Comparison of ENCODE assay signal across 8 cellular contexts in the genomic region with DNA sequence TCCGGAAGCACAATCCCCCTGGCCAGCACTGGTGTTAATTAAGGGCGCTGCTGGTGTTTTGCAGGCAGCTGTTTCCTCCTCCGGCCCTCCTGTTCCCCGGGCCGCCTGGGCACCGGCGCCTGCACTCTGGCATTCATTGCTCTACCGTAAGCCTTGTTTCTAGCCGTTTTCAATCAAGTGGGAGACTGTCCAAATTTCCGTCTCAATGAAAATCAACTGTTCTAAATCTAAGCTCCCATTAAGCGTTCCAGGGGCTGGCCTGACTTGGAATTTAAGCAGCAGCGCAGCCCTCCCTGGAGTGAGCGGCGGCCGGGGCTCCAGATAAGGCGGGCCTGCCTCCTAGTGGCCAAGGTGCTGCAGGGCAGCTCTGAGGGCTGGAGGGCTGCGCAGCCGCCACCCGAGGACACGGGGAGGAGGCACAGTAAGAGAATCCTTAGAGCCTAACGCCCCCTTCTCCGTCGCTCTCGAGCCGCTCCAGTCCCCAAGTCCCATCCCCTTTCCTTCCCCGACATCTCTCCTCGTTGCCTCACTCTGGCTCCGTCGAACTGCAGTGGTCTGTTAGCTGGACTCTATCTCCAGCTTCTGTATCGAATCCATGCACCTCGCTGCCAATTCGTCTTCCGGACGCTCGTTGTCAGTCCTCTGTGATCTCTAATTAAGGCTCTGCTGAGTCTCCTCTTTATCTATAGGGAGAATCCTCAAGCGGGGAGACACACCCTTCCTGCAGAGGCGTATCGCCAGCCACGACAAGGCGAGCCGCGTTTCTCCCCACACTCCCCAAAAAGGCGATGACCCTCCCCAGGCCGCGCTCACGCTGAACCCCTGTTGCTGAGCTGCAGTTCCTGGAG. TPM values are rescaled to one million over a fixed set of nuclear protein-coding genes. Genes with fewer than 3 reads are reported as not detected.
DNase-seq lines count a peak whose midpoint lies in the region; ATAC-seq and TF ChIP-seq lines count a peak whose summit lies in the region.

No MANE protein-coding gene starts in this region.

- peaks cover 34 to 57% (median 55%) of the 10 kb centered on the region in 7 donors for H3K4me1 Mint-ChIP-seq in naive thymus-derived CD4-positive, alpha-beta T cell
- H3K4me1 Mint-ChIP-seq in stimulated activated effector memory CD8-positive, alpha-beta T cell treated with anti-CD3 and anti-CD28 coated beads, Interleukin-12 subunit alpha, Interleukin-12 subunit beta, amount 100 ng/mL, for 72 hours: peaks cover 50% of the 10 kb centered on the region

- peaks cover 0 to 4% (median 0%) of the 10 kb centered on the region in 5 donors for H3K27me3 Mint-ChIP-seq in naive thymus-derived CD4-positive, alpha-beta T cell

- no peaks in the 10 kb centered on the region for H3K27me3 ChIP-seq in fibroblast of lung (ENCODE audit: control insufficient read depth, insufficient read depth, low read length)
- H3K27me3 ChIP-seq in naive thymus-derived CD4-positive, alpha-beta T cell (ENCODE audit: control insufficient read depth in 2 of 2, insufficient read depth in 2 of 2, low read length in 2 of 2): no peaks in the 10 kb centered on the region

- CTCF ChIA-PET in naive thymus-derived CD4-positive, alpha-beta T cell (lab: Charles Lee): interaction anchor here (0.6 to 6.4 kb wide), 45 partner anchors 9 to 294 kb away, joined by 3 to 122 read pairs (median 5); partner anchors contain the start of gene LRRC8C

- TF ChIP-seq CTCF in fibroblast of lung (conservative IDR thresholded peaks at IDR 0.05 in 1 of 2, IDR thresholded peaks at IDR 0.05 in 1 of 2; ENCODE audit: low read depth in 1 of 2, low read length in 2 of 2): peak; percentile 93 to 95

- no peaks in the 10 kb centered on the region for H3K36me3 ChIP-seq in fibroblast of lung (ENCODE audit: control insufficient read depth, insufficient read depth, low read length)
- no peaks in the 10 kb centered on the region for H3K36me3 ChIP-seq in naive thymus-derived CD4-positive, alpha-beta T cell (ENCODE audit: control insufficient read depth in 2 of 3, insufficient read depth in 3 of 3, low read length in 3 of 3)

- no peaks in the 10 kb centered on the region for H3K9me3 ChIP-seq in fibroblast of lung (ENCODE audit: control insufficient read depth, insufficient read depth, low read depth, low read length)
- no peaks in the 10 kb centered on the region for H3K9me3 ChIP-seq in naive thymus-derived CD4-positive, alpha-beta T cell (ENCODE audit: control insufficient read depth in 2 of 3, low read length in 3 of 3)

- DNase-seq in D341Med (ENCODE audit: low spot score): peak; percentile 91
- peak; percentile 77 for DNase-seq in HT1080 (ENCODE audit: low read depth)
- peak; percentile 63 for DNase-seq in OCI-M2 (lab: John Stamatoyannopoulos, UW; ENCODE audit: unreplicated experiment)
- peak; percentile 77 for DNase-seq in activated T-helper 1 cell treated with Interleukin-2 at 50 U/mL for 16 hours (ENCODE audit: low read depth)
- DNase-seq in fibroblast of lung (ENCODE audit: low read depth in 2 of 2): peak; percentile 73 to 86
- peak; percentile 76 to 88 (median 84) for DNase-seq in naive thymus-derived CD4-positive, alpha-beta T cell
- peak; percentile 83 to 92 for DNase-seq in stimulated activated effector memory CD8-positive, alpha-beta T cell treated with anti-CD3 and anti-CD28 coated beads, Interleukin-12 subunit alpha, Interleukin-12 subunit beta, amount 100 ng/mL, for 72 hours (ENCODE audit: low spot score in 2 of 2)

- H3K4me3 Mint-ChIP-seq in naive thymus-derived CD4-positive, alpha-beta T cell: peak overlapping the region; percentile 76 to 96 (median 91)
- peak overlapping the region; percentile 80 for H3K4me3 Mint-ChIP-seq in stimulated activated effector memory CD8-positive, alpha-beta T cell treated with anti-CD3 and anti-CD28 coated beads, Interleukin-12 subunit alpha, Interleukin-12 subunit beta, amount 100 ng/mL, for 72 hours

- peak overlapping the region; percentile 67 to 74 (median 69) for H3K4me3 ChIP-seq in fibroblast of lung (replicated peaks in 1 of 4; ENCODE audit: control extremely low read depth in 1 of 4, insufficient read depth in 1 of 4, low read depth in 3 of 4, low read length in 4 of 4)
- peak overlapping the region; percentile 59 for H3K4me3 ChIP-seq in naive thymus-derived CD4-positive, alpha-beta T cell (ENCODE audit: low read length)

- H3K27ac ChIP-seq in fibroblast of lung (ENCODE audit: insufficient read depth, low read length): no peak overlapping the region
- peak overlapping the region; percentile 50 for H3K27ac ChIP-seq in naive thymus-derived CD4-positive, alpha-beta T cell (ENCODE audit: low read depth, low read length)

- peak; percentile 98 for ATAC-seq in GM21367 (IDR thresholded peaks at IDR 0.05; ENCODE audit: unreplicated experiment)
- ATAC-seq in naive thymus-derived CD4-positive, alpha-beta T cell: peak; percentile 100
- ATAC-seq in stimulated activated effector memory CD8-positive, alpha-beta T cell treated with anti-CD3 and anti-CD28 coated beads, Interleukin-12 subunit alpha, Interleukin-12 subunit beta, amount 100 ng/mL, for 72 hours: peak; percentile 99

- H3K4me1 ChIP-seq in fibroblast of lung (ENCODE audit: control insufficient read depth, extremely low read depth, insufficient read depth, low read length): peaks cover 5% of the 10 kb centered on the region
- H3K4me1 ChIP-seq in naive thymus-derived CD4-positive, alpha-beta T cell (ENCODE audit: control insufficient read depth in 2 of 2, insufficient read depth in 2 of 2, low read length in 2 of 2): peaks cover 18 to 37% of the 10 kb centered on the region in 2 donors

- peak overlapping the region; percentile 99 for H2AFZ ChIP-seq in fibroblast of lung (ENCODE audit: low read length)

- H3K79me2 ChIP-seq in fibroblast of lung (ENCODE audit: control insufficient read depth, insufficient read depth, low read length): no peaks in the 10 kb centered on the region

- H3K36me3 Mint-ChIP-seq in naive thymus-derived CD4-positive, alpha-beta T cell: peaks cover 0 to 13% (median 0%) of the 10 kb centered on the region in 5 donors
- peaks cover 45% of the 10 kb centered on the region for H3K36me3 Mint-ChIP-seq in stimulated activated effector memory CD8-positive, alpha-beta T cell treated with anti-CD3 and anti-CD28 coated beads, Interleukin-12 subunit alpha, Interleukin-12 subunit beta, amount 100 ng/mL, for 72 hours

- no peaks in the 10 kb centered on the region for H4K20me1 ChIP-seq in fibroblast of lung (ENCODE audit: control insufficient read depth, extremely low read depth, insufficient read depth, low read length)

- POLR2A ChIA-PET in naive thymus-derived CD4-positive, alpha-beta T cell (lab: Charles Lee): interaction anchor here (0.6 to 6.7 kb wide), 25 partner anchors 8 to 505 kb away, joined by 3 to 101 read pairs (median 4); partner anchors contain the start of genes LRRC8B and LRRC8C

- peak overlapping the region; percentile 65 for H3K4me2 ChIP-seq in fibroblast of lung (ENCODE audit: extremely low read depth, insufficient read depth, low read length)

- no peaks in the 10 kb centered on the region for H3K9me3 Mint-ChIP-seq in naive thymus-derived CD4-positive, alpha-beta T cell
- no peaks in the 10 kb centered on the region for H3K9me3 Mint-ChIP-seq in stimulated activated effector memory CD8-positive, alpha-beta T cell treated with anti-CD3 and anti-CD28 coated beads, Interleukin-12 subunit alpha, Interleukin-12 subunit beta, amount 100 ng/mL, for 72 hours

- H3K27ac Mint-ChIP-seq in naive thymus-derived CD4-positive, alpha-beta T cell: peak overlapping the region; percentile 76 to 95 (median 89)
- H3K27ac Mint-ChIP-seq in stimulated activated effector memory CD8-positive, alpha-beta T cell treated with anti-CD3 and anti-CD28 coated beads, Interleukin-12 subunit alpha, Interleukin-12 subunit beta, amount 100 ng/mL, for 72 hours: peak overlapping the region; percentile 84

- peak overlapping the region; percentile 16 for H3K9ac ChIP-seq in fibroblast of lung (ENCODE audit: insufficient read depth, low read length)

- intact Hi-C loops in naive thymus-derived CD4-positive, alpha-beta T cell (cut with micrococcal nuclease): loop anchor here (1.0 to 5.0 kb wide), 15 partner anchors 44 to 280 kb away; partner anchors contain the start of gene LRRC8B (in 2 of the 2)

RNA-seq across cellular contexts. Expression of gene LRRC8D, which starts 57.8 kb away (rescaled TPM):
- 15.2 and 22.2 TPM in 2 replicates for total RNA-seq in HT1080 (2014; rRNA removed; shearing (Covaris generic))
- 18.9 and 21.7 TPM in 2 replicates for polyA plus RNA-seq in HT1080 (2015; cell fraction: cytosol; rRNA removed)
- polyA plus RNA-seq in HT1080 (2015; cell fraction: nucleus; rRNA removed): 15.5 and 18.3 TPM in 2 replicates
- 28.8 and 41.0 TPM in 2 replicates for total RNA-seq in fibroblast of lung
- 40.0 and 58.1 TPM in 2 replicates for polyA plus RNA-seq in fibroblast of lung
- 21.9 and 30.3 TPM in 2 replicates for polyA plus RNA-seq in fibroblast of lung (2012)
- 16.8 and 22.9 TPM in 2 replicates for polyA minus RNA-seq in fibroblast of lung (ENCODE audit: low replicate concordance)
- total RNA-seq in naive thymus-derived CD4-positive, alpha-beta T cell: 10 to 100 TPM; 21.1 to 42.6 (median 37.3) TPM
- 10 to 100 TPM; 47.7 to 65.7 TPM for polyA plus RNA-seq in naive thymus-derived CD4-positive, alpha-beta T cell
